In genomic region chr15:82966671-82967071, GRCh38 we compare ENCODE assay signal across 14 cellular contexts. TPM values are rescaled to one million over a fixed set of nuclear protein-coding genes. Genes with fewer than 3 reads are reported as not detected.
DNase-seq lines count a peak whose midpoint lies in the region; ATAC-seq, FAIRE-seq and TF ChIP-seq lines count a peak whose summit lies in the region.
"Had no signal": no experiment of that assay in that cellular context is flagged by ENCODE, and none has a peak within 500 bp of the region (broad histone marks: within the 10 kb centered on the region; RNA-seq: fewer than 3 reads in every experiment).

No MANE protein-coding gene starts in this region.

- TF ChIP-seq RAD21 in K562 (CRISPR knock-in tag; conservative IDR thresholded peaks at IDR 0.05 in 1 of 2, IDR thresholded peaks at IDR 0.05 in 1 of 2): no peak

- H3K9ac ChIP-seq in K562 (ENCODE audit: insufficient read depth in 1 of 2, low read depth in 2 of 2, low read length in 2 of 2) (no peak overlapping the region), kidney (ENCODE audit: low read length in 2 of 2) (no peak overlapping the region)

- TF ChIP-seq CTCF in K562 (IDR thresholded peaks at IDR 0.05 in 2 of 3, conservative IDR thresholded peaks at IDR 0.05 in 1 of 3; ENCODE audit: insufficient read depth in 2 of 3, low read depth in 1 of 3, low read length in 3 of 3): no peak
- no peak for TF ChIP-seq CTCF in kidney (IDR thresholded peaks at IDR 0.05; ENCODE audit: borderline replicate concordance, extremely low read depth, insufficient read depth)

- in situ Hi-C loops in K562 (cut with MboI): no loop called here

- BruUV-seq in K562 (replicated peaks; lab: Mats Ljungman, UMichigan): no TSS peak

- H2AFZ ChIP-seq in K562 (ENCODE audit: low read depth, low read length): no peak overlapping the region

- no peaks in the 10 kb centered on the region for H3K36me3 ChIP-seq in K562 (ENCODE audit: control insufficient read depth, insufficient read depth, low read length)
- no peaks in the 10 kb centered on the region for H3K36me3 ChIP-seq in kidney (ENCODE audit: control insufficient read depth in 1 of 2, insufficient read depth in 2 of 2, low read length in 2 of 2)
- H3K36me3 ChIP-seq: sigmoid colon, SJSA1 had no signal

- TF ChIP-seq EP300 in K562 (IDR thresholded peaks at IDR 0.05; ENCODE audit: low read length): no peak

- no peaks in the 10 kb centered on the region for H3K27me3 Mint-ChIP-seq in activated CD4-positive, alpha-beta T cell treated with anti-CD3 and anti-CD28 coated beads for 36 hours

- peak; percentile 80 for ATAC-seq in activated CD4-positive, alpha-beta T cell treated with anti-CD3 and anti-CD28 coated beads for 36 hours
- ATAC-seq in GM21717 (IDR thresholded peaks at IDR 0.05; ENCODE audit: unreplicated experiment) (peak; percentile 83), HG03354 (IDR thresholded peaks at IDR 0.05; ENCODE audit: poor library complexity, severe bottlenecking, unreplicated experiment) (peak; percentile 90), K562 (no peak)

- H3K4me3 ChIP-seq in K562 (no peak overlapping the region), kidney (ENCODE audit: low read length in 2 of 2) (no peak overlapping the region)
- H3K4me3 ChIP-seq: sigmoid colon, SJSA1 had no signal

- 1% methylated on average over 4 of the region's 4 CpGs for WGBS in K562 (ENCODE audit: insufficient coverage, low coverage, missing lambda C conversion rate)

- TF ChIP-seq POLR2A in K562 (conservative IDR thresholded peaks at IDR 0.05): no peak

- CTCF ChIA-PET in activated CD4-positive, alpha-beta T cell treated with anti-CD3 and anti-CD28 coated beads for 36 hours (lab: Charles Lee): no interaction called here
- CTCF ChIA-PET in K562 (lab: Yijun Ruan, JAX; ENCODE audit: low intra/inter-chr PET ratio): no interaction called here

- no peaks in the 10 kb centered on the region for H4K20me1 ChIP-seq in K562 (replicated peaks; ENCODE audit: control insufficient read depth, insufficient read depth, low read length)

- H3K4me1 Mint-ChIP-seq in activated CD4-positive, alpha-beta T cell treated with anti-CD3 and anti-CD28 coated beads for 36 hours: peaks cover 9% of the 10 kb centered on the region

- H3K4me3 Mint-ChIP-seq in activated CD4-positive, alpha-beta T cell treated with anti-CD3 and anti-CD28 coated beads for 36 hours: no peak overlapping the region
- H3K4me3 Mint-ChIP-seq: mesothelial cell of epicardium had no signal

- H3K9me3 ChIP-seq in K562 (replicated peaks; ENCODE audit: control insufficient read depth, insufficient read depth, low read depth, low read length): no peaks in the 10 kb centered on the region
- H3K9me3 ChIP-seq in kidney (ENCODE audit: control insufficient read depth in 1 of 2, low read length in 2 of 2): no peaks in the 10 kb centered on the region
- H3K9me3 ChIP-seq: sigmoid colon, SJSA1 had no signal

- H3K4me1 ChIP-seq in K562 (replicated peaks in 1 of 2; ENCODE audit: control insufficient read depth in 2 of 2, insufficient read depth in 2 of 2, low read length in 2 of 2) (no peaks in the 10 kb centered on the region), kidney (ENCODE audit: control insufficient read depth in 1 of 2, insufficient read depth in 1 of 2, low read depth in 1 of 2, low read length in 2 of 2) (no peaks in the 10 kb centered on the region)
- H3K4me1 ChIP-seq: sigmoid colon, SJSA1 had no signal

- no peak overlapping the region for H3K27ac Mint-ChIP-seq in activated CD4-positive, alpha-beta T cell treated with anti-CD3 and anti-CD28 coated beads for 36 hours
- H3K27ac Mint-ChIP-seq: mesothelial cell of epicardium had no signal

- no peaks in the 10 kb centered on the region for H3K9me1 ChIP-seq in K562 (ENCODE audit: control insufficient read depth, insufficient read depth, low read length)

- FAIRE-seq in K562 (lab: Jason Lieb, UNC) (no peak), kidney (lab: Jason Lieb, UNC) (no peak)
- FAIRE-seq: colon, G401.6 had no signal

- no peaks in the 10 kb centered on the region for H3K36me3 Mint-ChIP-seq in activated CD4-positive, alpha-beta T cell treated with anti-CD3 and anti-CD28 coated beads for 36 hours (ENCODE audit: low read depth)
- H3K36me3 Mint-ChIP-seq: mesothelial cell of epicardium had no signal

- no peak overlapping the region for H3K4me2 ChIP-seq in K562 (ENCODE audit: insufficient read depth, low read length)

- POLR2A ChIA-PET in activated CD4-positive, alpha-beta T cell treated with anti-CD3 and anti-CD28 coated beads for 36 hours (lab: Charles Lee): no interaction called here
- POLR2A ChIA-PET in K562 (lab: Yijun Ruan, JAX): no interaction called here

- peaks cover 11 to 25% of the 10 kb centered on the region in 2 experiments; a peak in 4 of 5 replicates for H3K27me3 ChIP-seq in K562 (ENCODE audit: control insufficient read depth in 2 of 2, insufficient read depth in 2 of 2, low read length in 2 of 2)
- H3K27me3 ChIP-seq: sigmoid colon, SJSA1 had no signal

- intact Hi-C loops in activated CD4-positive, alpha-beta T cell treated with anti-CD3 and anti-CD28 coated beads for 36 hours (cut with DNase I, micrococcal nuclease): no loop called here
- intact Hi-C loops in K562 (cut with micrococcal nuclease): no loop called here
- intact Hi-C loops in kidney (cut with DNase I): no loop called here

- no peak overlapping the region for H3K27ac ChIP-seq in K562 (ENCODE audit: extremely low read depth, low read depth, low read length)
- no peak overlapping the region for H3K27ac ChIP-seq in kidney (ENCODE audit: low read depth in 2 of 2, low read length in 2 of 2)
- H3K27ac ChIP-seq: sigmoid colon, SJSA1 had no signal

- no peaks in the 10 kb centered on the region for H3K9me3 Mint-ChIP-seq in activated CD4-positive, alpha-beta T cell treated with anti-CD3 and anti-CD28 coated beads for 36 hours (ENCODE audit: low read depth)
- H3K9me3 Mint-ChIP-seq: mesothelial cell of epicardium had no signal

- H3K79me2 ChIP-seq in K562 (ENCODE audit: control insufficient read depth, insufficient read depth, low read length): no peaks in the 10 kb centered on the region

- peak; percentile 42 for DNase-seq in activated CD4-positive, alpha-beta T cell treated with anti-CD3 and anti-CD28 coated beads for 36 hours
- no peak for DNase-seq in activated CD4-positive, alpha-beta T cell treated with anti-CD3 and anti-CD28 coated beads, Interleukin-2, amount 50 U/mL, for 1 hour
- DNase-seq in K562 (ENCODE audit: extremely low read depth in 1 of 4, low spot score in 3 of 4): no peak
- no peak for DNase-seq in NCI-H748 treated with DMSO at 0.1 percent for 48 hours (lab: John Stamatoyannopoulos, UW)
- DNase-seq in GDM1 (lab: John Stamatoyannopoulos, UW): no peak
- DNase-seq in kidney: no peak
- DNase-seq: head of caudate nucleus, sigmoid colon had no signal

RNA-seq across cellular contexts. Expression of gene HOMER2, which starts 14.2 kb away (rescaled TPM):
- total RNA-seq in activated CD4-positive, alpha-beta T cell treated with anti-CD3 and anti-CD28 coated beads for 36 hours: 1 to 10 TPM; 3.5 to 4.6 TPM
- total RNA-seq in K562 (2011; cell fraction: chromatin; rRNA removed; ENCODE audit: low replicate concordance): 1.4 and 2.3 TPM in 2 replicates
- total RNA-seq in K562 (2011; cell fraction: nucleolus; rRNA removed): 1.4 and 1.8 TPM in 2 replicates
- total RNA-seq in K562 (2011; cell fraction: nucleoplasm; rRNA removed): 2.2 and 2.9 TPM in 2 replicates
- total RNA-seq in K562 (2014; rRNA removed) (0.32 and 0.69 TPM in 2 replicates), K562 (2014; rRNA removed; fragmentation: Illumina TruSeq; extraction: Trizol) (0.25 and 0.57 TPM in 2 replicates), K562 (2015; rRNA removed; fragmentation: Illumina TruSeq; extraction: Trizol) (0.41 TPM in 1 of 2 replicates, not detected in the other), K562 (2021) (0.47 and 0.54 TPM in 2 replicates), kidney (35.8 TPM)
- polyA plus RNA-seq in K562 (2011; rRNA removed) (0.13 and 0.18 TPM in 2 replicates), K562 (2014; fragmentation: Illumina TruSeq; extraction: Trizol) (0.30 and 0.43 TPM in 2 replicates), K562 (2014; fragmentation: Nextera tagmentation; extraction: Ambion mirVana) (under 1 TPM; 0.18 to 0.41 TPM), K562 (2014; rRNA removed) (0.23 and 0.31 TPM in 2 replicates), kidney (ENCODE audit: insufficient read depth, low read depth, low replicate concordance) (4.6 TPM)
- 0.63 TPM in 1 of 2 replicates, not detected in the other for polyA plus RNA-seq in K562 (2011; cell fraction: cytosol; rRNA removed)
- 0.93 and 1.7 TPM in 2 replicates for polyA plus RNA-seq in K562 (2011; cell fraction: nucleus; rRNA removed)
- polyA plus RNA-seq in K562 (2012): 0.15 and 0.30 TPM in 2 replicates
- polyA minus RNA-seq in K562 (2011; rRNA and poly(A)+ RNA removed): 1.1 TPM in 1 of 2 replicates, not detected in the other
- polyA minus RNA-seq in K562 (2011; cell fraction: cytosol; rRNA and poly(A)+ RNA removed): not detected in 2 replicates
- 0.67 and 1.8 TPM in 2 replicates for polyA minus RNA-seq in K562 (2011; cell fraction: nucleus; rRNA and poly(A)+ RNA removed)

RNA-seq across cellular contexts. Expression of gene RAMAC, which starts 19.3 kb away (rescaled TPM):
- total RNA-seq in activated CD4-positive, alpha-beta T cell treated with anti-CD3 and anti-CD28 coated beads for 36 hours: 10 to 100 TPM; 17.3 to 19.5 TPM
- total RNA-seq in K562 (2011; cell fraction: chromatin; rRNA removed; ENCODE audit: low replicate concordance): 2.6 and 5.9 TPM in 2 replicates
- 3.8 and 4.2 TPM in 2 replicates for total RNA-seq in K562 (2011; cell fraction: nucleolus; rRNA removed)
- 5.6 and 8.0 TPM in 2 replicates for total RNA-seq in K562 (2011; cell fraction: nucleoplasm; rRNA removed)
- total RNA-seq in K562 (2014; rRNA removed): 35.8 and 37.8 TPM in 2 replicates
- total RNA-seq in K562 (2014; rRNA removed; fragmentation: Illumina TruSeq; extraction: Trizol): 43.3 and 44.1 TPM in 2 replicates
- 41.7 and 41.9 TPM in 2 replicates for total RNA-seq in K562 (2015; rRNA removed; fragmentation: Illumina TruSeq; extraction: Trizol)
- total RNA-seq in K562 (2021): 26.9 and 28.4 TPM in 2 replicates
- polyA plus RNA-seq in K562 (2011; rRNA removed): 24.8 and 36.5 TPM in 2 replicates
- polyA plus RNA-seq in K562 (2011; cell fraction: cytosol; rRNA removed): 11.2 and 18.5 TPM in 2 replicates
- polyA plus RNA-seq in K562 (2011; cell fraction: nucleus; rRNA removed): 6.4 and 8.9 TPM in 2 replicates
- polyA plus RNA-seq in K562 (2012): 24.3 and 37.1 TPM in 2 replicates
- polyA plus RNA-seq in K562 (2014; fragmentation: Illumina TruSeq; extraction: Trizol): 35.4 and 38.4 TPM in 2 replicates
- 100 to 1,000 TPM; 100 to 108 TPM for polyA plus RNA-seq in K562 (2014; fragmentation: Nextera tagmentation; extraction: Ambion mirVana)
- 35.4 and 42.8 TPM in 2 replicates for polyA plus RNA-seq in K562 (2014; rRNA removed)
- polyA minus RNA-seq in K562 (2011; rRNA and poly(A)+ RNA removed): 24.8 and 30.8 TPM in 2 replicates
- polyA minus RNA-seq in K562 (2011; cell fraction: cytosol; rRNA and poly(A)+ RNA removed): 6.6 and 12.8 TPM in 2 replicates
- 1.6 and 3.2 TPM in 2 replicates for polyA minus RNA-seq in K562 (2011; cell fraction: nucleus; rRNA and poly(A)+ RNA removed)
- total RNA-seq in kidney: 20.3 TPM
- polyA plus RNA-seq in kidney (ENCODE audit: insufficient read depth, low read depth, low replicate concordance): 18.3 TPM

RNA-seq across cellular contexts. Expression of gene C15orf40, which starts 44.8 kb away (rescaled TPM):
- total RNA-seq in activated CD4-positive, alpha-beta T cell treated with anti-CD3 and anti-CD28 coated beads for 36 hours: 10 to 100 TPM; 20.2 to 23.1 TPM
- 46.2 and 54.6 TPM in 2 replicates for total RNA-seq in K562 (2011; cell fraction: chromatin; rRNA removed; ENCODE audit: low replicate concordance)
- 35.3 and 48.2 TPM in 2 replicates for total RNA-seq in K562 (2011; cell fraction: nucleolus; rRNA removed)
- 49.2 and 71.3 TPM in 2 replicates for total RNA-seq in K562 (2011; cell fraction: nucleoplasm; rRNA removed)
- total RNA-seq in K562 (2014; rRNA removed) (15.9 and 18.4 TPM in 2 replicates), K562 (2014; rRNA removed; fragmentation: Illumina TruSeq; extraction: Trizol) (30.3 and 33.7 TPM in 2 replicates), K562 (2015; rRNA removed; fragmentation: Illumina TruSeq; extraction: Trizol) (13.6 and 22.1 TPM in 2 replicates), K562 (2021) (22.9 and 27.0 TPM in 2 replicates), kidney (20.5 TPM)
- polyA plus RNA-seq in K562 (2011; rRNA removed) (21.4 and 27.0 TPM in 2 replicates), K562 (2014; fragmentation: Illumina TruSeq; extraction: Trizol) (23.2 and 33.9 TPM in 2 replicates), K562 (2014; fragmentation: Nextera tagmentation; extraction: Ambion mirVana) (10 to 100 TPM; 49.9 to 52.0 TPM), K562 (2014; rRNA removed) (21.8 and 29.6 TPM in 2 replicates), kidney (ENCODE audit: insufficient read depth, low read depth, low replicate concordance) (44.1 TPM)
- 13.7 and 19.6 TPM in 2 replicates for polyA plus RNA-seq in K562 (2011; cell fraction: cytosol; rRNA removed)
- polyA plus RNA-seq in K562 (2011; cell fraction: nucleus; rRNA removed): 18.6 and 24.1 TPM in 2 replicates
- polyA plus RNA-seq in K562 (2012): 28.6 and 37.1 TPM in 2 replicates
- polyA minus RNA-seq in K562 (2011; rRNA and poly(A)+ RNA removed): 13.9 and 15.5 TPM in 2 replicates
- 4.8 and 6.3 TPM in 2 replicates for polyA minus RNA-seq in K562 (2011; cell fraction: cytosol; rRNA and poly(A)+ RNA removed)
- 25.8 and 31.9 TPM in 2 replicates for polyA minus RNA-seq in K562 (2011; cell fraction: nucleus; rRNA and poly(A)+ RNA removed)
